In genomic region chr17:9239821-9240658, GRCh38 we compare ENCODE assay signal across 8 cellular contexts.
A peak's percentile ranks its signal among the peaks of the same experiment; 100 is the strongest.
DNase-seq lines count a peak whose midpoint lies in the region; ATAC-seq, FAIRE-seq and TF ChIP-seq lines count a peak whose summit lies in the region.

No MANE protein-coding gene starts in this region.

- intact Hi-C loops in pancreas (cut with DNase I) (no loop called here), thyroid gland (cut with DNase I) (no loop called here)

- H3K36me3 ChIP-seq in SK-N-MC (ENCODE audit: insufficient read depth, low read length) (no peaks in the 10 kb centered on the region), pancreas (no peaks in the 10 kb centered on the region), thyroid gland (no peaks in the 10 kb centered on the region)

- DNase-seq in Caki2 (ENCODE audit: low read depth) = peak; percentile 40
- no peak for DNase-seq in SK-N-MC (ENCODE audit: low read depth, low spot score)
- peak; percentile 59 for DNase-seq in glutamatergic neuron
- DNase-seq in pancreas = peak; percentile 82 to 92 (median 88)
- DNase-seq in thyroid gland = peak; percentile 77 to 81
- no peak for DNase-seq in NK-92 treated with Interleukin-12 subunit alpha and Interleukin-12 subunit beta, amount 100 ng/mL, for 24 hours (lab: John Stamatoyannopoulos, UW)

- ATAC-seq in HG02623 (IDR thresholded peaks at IDR 0.05; ENCODE audit: unreplicated experiment) (peak; percentile 52), pancreas (peak; percentile 83 to 85 (median 84))

- H3K4me1 ChIP-seq in pancreas (peaks cover 6 to 15% (median 14%) of the 10 kb centered on the region in 3 donors), thyroid gland (peaks cover 21 to 28% of the 10 kb centered on the region in 2 donors)

- H3K4me3 Mint-ChIP-seq in activated naive CD8-positive, alpha-beta T cell = peak overlapping the region; percentile 79
- peak overlapping the region; percentile 63 for H3K4me3 Mint-ChIP-seq in glutamatergic neuron (ENCODE audit: unreplicated experiment)

- peaks cover 11% of the 10 kb centered on the region for H3K4me1 Mint-ChIP-seq in activated naive CD8-positive, alpha-beta T cell (ENCODE audit: low read depth)
- H3K4me1 Mint-ChIP-seq in glutamatergic neuron (ENCODE audit: low read depth, unreplicated experiment) = peaks cover 10% of the 10 kb centered on the region

- H3K9me3 ChIP-seq in SK-N-MC (ENCODE audit: low read depth, low read length) (no peaks in the 10 kb centered on the region), pancreas (no peaks in the 10 kb centered on the region), thyroid gland (no peaks in the 10 kb centered on the region)

- peak in 1 of 2 donors; percentile 41 for TF ChIP-seq POLR2A in thyroid gland (IDR thresholded peaks at IDR 0.05)

- no peaks in the 10 kb centered on the region for H3K9me3 Mint-ChIP-seq in activated naive CD8-positive, alpha-beta T cell (ENCODE audit: low read depth)
- peaks cover 5% of the 10 kb centered on the region for H3K9me3 Mint-ChIP-seq in glutamatergic neuron (ENCODE audit: unreplicated experiment)

- in situ Hi-C loops in Caki2 (cut with HindIII; ENCODE audit: low pct_unique_long_range_greater_than_20kb, low sequenced_read_pairs) = no loop called here

- H3K4me3 ChIP-seq in SK-N-MC (peak overlapping the region; percentile 76), pancreas (peak overlapping the region; percentile 7 to 55 (median 30)), thyroid gland (replicated peaks in 1 of 3) (peak overlapping the region in 2 of 3 donors; percentile 27 to 43)

- 2 to 7% methylated on average over 32 to 75 of the region's 84 CpGs for WGBS in pancreas, 2 donors
- 1 to 12% methylated on average over 14 to 24 of the region's 84 CpGs for WGBS in thyroid gland, 2 donors

- FAIRE-seq in pancreas (lab: Jason Lieb, UNC) = no peak

- peak overlapping the region; percentile 70; the same call in 1 of the 2 replicates for H3K27ac ChIP-seq in SK-N-MC
- H3K27ac ChIP-seq in pancreas = peak overlapping the region; percentile 73 to 92 (median 88)
- peak overlapping the region; percentile 90 to 93 (median 90) for H3K27ac ChIP-seq in thyroid gland

- peaks cover 5% of the 10 kb centered on the region for H3K27me3 Mint-ChIP-seq in activated naive CD8-positive, alpha-beta T cell
- H3K27me3 Mint-ChIP-seq in glutamatergic neuron (ENCODE audit: unreplicated experiment) = peaks cover 10% of the 10 kb centered on the region

- TF ChIP-seq CTCF in glutamatergic neuron (IDR thresholded peaks at IDR 0.05; ENCODE audit: partially characterized antibody, unreplicated experiment) (no peak), pancreas (IDR thresholded peaks at IDR 0.05) (no peak), thyroid gland (IDR thresholded peaks at IDR 0.05) (no peak)

- no peaks in the 10 kb centered on the region for H3K27me3 ChIP-seq in pancreas
- H3K27me3 ChIP-seq in thyroid gland = no peaks in the 10 kb centered on the region

- no peaks in the 10 kb centered on the region for H3K36me3 Mint-ChIP-seq in activated naive CD8-positive, alpha-beta T cell
- H3K36me3 Mint-ChIP-seq in glutamatergic neuron (ENCODE audit: unreplicated experiment) = peaks cover 5% of the 10 kb centered on the region

- H3K27ac Mint-ChIP-seq in activated naive CD8-positive, alpha-beta T cell = peak overlapping the region; percentile 34
- no peak overlapping the region for H3K27ac Mint-ChIP-seq in glutamatergic neuron (ENCODE audit: unreplicated experiment)

- peak overlapping the region; percentile 72 for H3K9ac ChIP-seq in SK-N-MC (ENCODE audit: insufficient read length)

Comparison
In these comparisons a context has a peak if more than half of its experiments do, and no peak if none do; other contexts are left out.
1. DNase-seq: peak in Caki2 (single experiment), glutamatergic neuron (single experiment), pancreas (6 of 6) and thyroid gland (2 of 2); none in SK-N-MC (single experiment) and NK-92 treated with Interleukin-12 subunit alpha and Interleukin-12 subunit beta, amount 100 ng/mL, for 24 hours (single experiment).
2. Peak in every context shown above with its lines, with median percentiles within 50 percentile points of each other: H3K27ac ChIP-seq and H3K4me3 ChIP-seq.